8 cellular contexts compared by ENCODE assay signal in genomic region chr9:98791147-98792095, GRCh38. TPM values are rescaled to one million over a fixed set of nuclear protein-coding genes. Genes with fewer than 3 reads are reported as not detected.
DNase-seq lines count a peak whose midpoint lies in the region; ATAC-seq, FAIRE-seq and TF ChIP-seq lines count a peak whose summit lies in the region.

No MANE protein-coding gene starts in this region.

- no peak overlapping the region for H3K27ac Mint-ChIP-seq in activated naive CD8-positive, alpha-beta T cell treated with anti-CD3 and anti-CD28 coated beads for 36 hours

- intact Hi-C loops in pancreas (cut with DNase I), result no loop called here

- no peak overlapping the region for H3K4me3 Mint-ChIP-seq in activated naive CD8-positive, alpha-beta T cell treated with anti-CD3 and anti-CD28 coated beads for 36 hours

- WGBS in pancreas, 2 donors, result 61 to 65% methylated on average over 16 of the region's 16 CpGs

- peak; percentile 44 for ATAC-seq in HG03139 (IDR thresholded peaks at IDR 0.05; ENCODE audit: unreplicated experiment)
- peak; percentile 84 to 93 (median 91) for ATAC-seq in pancreas

- H3K27ac ChIP-seq in SJSA1 (no peak overlapping the region), cardiac muscle cell (peak overlapping the region; percentile 58), pancreas (peak overlapping the region in 1 of 4 donors; percentile 33)

- no peak overlapping the region for H3K4me3 ChIP-seq in SJSA1
- H3K4me3 ChIP-seq in cardiac muscle cell, result no peak overlapping the region
- H3K4me3 ChIP-seq in pancreas, result no peak overlapping the region

- H3K9me3 Mint-ChIP-seq in activated naive CD8-positive, alpha-beta T cell treated with anti-CD3 and anti-CD28 coated beads for 36 hours, result no peaks in the 10 kb centered on the region

- H3K27me3 ChIP-seq in SJSA1 (replicated peaks), result no peaks in the 10 kb centered on the region
- no peaks in the 10 kb centered on the region for H3K27me3 ChIP-seq in cardiac muscle cell
- no peaks in the 10 kb centered on the region for H3K27me3 ChIP-seq in pancreas

- DNase-seq in NCI-H146 (lab: John Stamatoyannopoulos, UW) (peak; percentile 27), NCI-H146 treated with DMSO at 0.1 percent for 48 hours (lab: John Stamatoyannopoulos, UW; ENCODE audit: unreplicated experiment) (no peak), SJSA1 (ENCODE audit: low read depth in 1 of 2, low spot score in 2 of 2) (peak; percentile 70 to 86), cardiac muscle cell (ENCODE audit: low read depth in 1 of 2, low spot score in 1 of 2) (peak; percentile 75 to 97), pancreas (peak; percentile 66 to 93 (median 82)), putamen (ENCODE audit: low spot score) (no peak)
- DNase-seq in activated naive CD8-positive, alpha-beta T cell treated with anti-CD3 and anti-CD28 coated beads for 36 hours, result peak; percentile 66

- H3K4me1 Mint-ChIP-seq in activated naive CD8-positive, alpha-beta T cell treated with anti-CD3 and anti-CD28 coated beads for 36 hours, result peaks cover 30% of the 10 kb centered on the region

- no peak for FAIRE-seq in pancreas (lab: Jason Lieb, UNC)

- peaks cover 7% of the 10 kb centered on the region for H3K36me3 Mint-ChIP-seq in activated naive CD8-positive, alpha-beta T cell treated with anti-CD3 and anti-CD28 coated beads for 36 hours

- 0 out of 2 replicates have a peak, but pooled peaks cover 3% of the 10 kb centered on the region for H3K9me3 ChIP-seq in SJSA1 (replicated peaks)
- H3K9me3 ChIP-seq in cardiac muscle cell (ENCODE audit: low read depth), result no peaks in the 10 kb centered on the region
- H3K9me3 ChIP-seq in pancreas, result no peaks in the 10 kb centered on the region

- H3K36me3 ChIP-seq in SJSA1, result peaks cover 11% of the 10 kb centered on the region
- peaks cover 5% of the 10 kb centered on the region for H3K36me3 ChIP-seq in cardiac muscle cell
- H3K36me3 ChIP-seq in pancreas, result no peaks in the 10 kb centered on the region

- H3K27me3 Mint-ChIP-seq in activated naive CD8-positive, alpha-beta T cell treated with anti-CD3 and anti-CD28 coated beads for 36 hours, result no peaks in the 10 kb centered on the region

- TF ChIP-seq CTCF in cardiac muscle cell (IDR thresholded peaks at IDR 0.05; ENCODE audit: low read depth, low read length), result peak; percentile 97
- peak; percentile 96 to 98 (median 96) for TF ChIP-seq CTCF in pancreas (IDR thresholded peaks at IDR 0.05)

- H3K4me1 ChIP-seq in SJSA1 (replicated peaks) (peaks cover 18% of the 10 kb centered on the region), cardiac muscle cell (ENCODE audit: low read depth) (peaks cover 13% of the 10 kb centered on the region), pancreas (peaks cover 0 to 12% (median 0%) of the 10 kb centered on the region in 3 donors)

RNA-seq across cellular contexts. Expression of gene ANKS6, which starts 4.9 kb away (rescaled TPM):
- 8.4 and 9.6 TPM in 2 replicates for total RNA-seq in SJSA1 (2014; rRNA removed; shearing (Covaris generic))
- total RNA-seq in activated naive CD8-positive, alpha-beta T cell treated with anti-CD3 and anti-CD28 coated beads for 36 hours, result 10 to 100 TPM; 17.9 to 21.8 TPM
- total RNA-seq in cardiac muscle cell, result 25.8 and 40.3 TPM in 2 replicates
- polyA plus RNA-seq in cardiac muscle cell, result 25.5 and 33.5 TPM in 2 replicates
- 10 to 100 TPM; 10.6 to 17.6 (median 11.9) TPM for total RNA-seq in pancreas
- polyA plus RNA-seq in pancreas, result 10 to 100 TPM; 17.4 to 20.6 TPM

RNA-seq across cellular contexts. Expression of gene GALNT12, which starts 16.0 kb away (rescaled TPM):
- total RNA-seq in SJSA1 (2014; rRNA removed; shearing (Covaris generic)), result 0.22 and 0.74 TPM in 2 replicates
- total RNA-seq in activated naive CD8-positive, alpha-beta T cell treated with anti-CD3 and anti-CD28 coated beads for 36 hours, result 10 to 100 TPM in 1 of 2 experiments, 1 to 10 TPM in 1; 9.2 to 10.9 TPM
- total RNA-seq in cardiac muscle cell (5.8 and 19.7 TPM in 2 replicates), pancreas (10 to 100 TPM in 3 of 6 donors, 1 to 10 TPM in 3; 8.7 to 12.2 (median 10.1) TPM)
- polyA plus RNA-seq in cardiac muscle cell (4.2 and 12.5 TPM in 2 replicates), pancreas (1 to 10 TPM; 4.2 to 7.3 TPM)

Comparison
In these comparisons a context has a peak if more than half of its experiments do, and no peak if none do; other contexts are left out.
1. DNase-seq: peak in NCI-H146 (single experiment), SJSA1 (2 of 2), activated naive CD8-positive, alpha-beta T cell treated with anti-CD3 and anti-CD28 coated beads for 36 hours (single experiment), cardiac muscle cell (2 of 2) and pancreas (6 of 6); none in NCI-H146 treated with DMSO at 0.1 percent for 48 hours (single experiment) and putamen (single experiment).